ENCODE assay signal across 8 cellular contexts in the genomic region with DNA sequence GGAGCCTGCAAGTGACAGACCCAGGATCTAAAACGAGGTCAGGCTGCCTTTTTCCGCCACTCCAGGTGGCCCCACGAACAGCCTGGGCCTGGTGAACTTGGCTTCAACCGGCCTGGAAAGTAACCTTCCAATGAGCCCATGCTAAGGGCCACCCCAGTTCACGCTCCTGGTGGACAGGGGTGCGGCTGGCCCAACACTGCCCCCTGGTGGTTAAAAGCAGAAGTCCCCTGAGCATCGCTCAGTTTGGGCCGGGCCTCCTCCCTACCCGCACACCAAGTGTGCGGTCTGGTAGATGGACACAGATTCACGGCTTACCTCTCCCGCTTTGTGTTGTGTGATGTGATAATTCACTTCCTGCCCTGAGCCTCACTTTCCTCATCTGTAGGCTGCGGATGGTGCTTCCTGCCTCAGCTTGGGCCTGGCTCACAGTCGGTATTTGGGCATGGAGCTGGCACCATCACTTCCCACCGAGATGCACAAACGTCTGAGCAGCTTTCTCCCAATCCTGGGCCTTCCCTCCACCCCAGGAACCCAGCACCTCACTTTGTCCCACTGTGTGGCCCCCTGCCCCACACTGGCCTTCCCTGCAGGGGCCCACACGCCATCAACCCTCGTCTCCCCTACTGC.
DNase-seq lines count a peak whose midpoint lies in the region; ATAC-seq and TF ChIP-seq lines count a peak whose summit lies in the region.

No MANE protein-coding gene starts in this region.

- DNase-seq in DMS153 (lab: John Stamatoyannopoulos, UW) (peak; percentile 23), DMS153 treated with DMSO at 0.1 percent for 48 hours (lab: John Stamatoyannopoulos, UW; ENCODE audit: unreplicated experiment) (no peak), Kasumi-1 (lab: John Stamatoyannopoulos, UW) (peak; percentile 44 to 47), brain pericyte (ENCODE audit: low read depth, low spot score) (peak; percentile 11), iris pigment epithelial cell (ENCODE audit: low read depth) (peak; percentile 26)
- peak; percentile 51 to 63 for DNase-seq in stimulated activated CD4-positive, alpha-beta T cell treated with anti-CD3 and anti-CD28 coated beads, Interleukin-1b, Interleukin-23, amount 100 ng/mL, for 1 hour (ENCODE audit: low read depth in 2 of 2)

- TF ChIP-seq CTCF in WI38 (IDR thresholded peaks at IDR 0.05; ENCODE audit: low read depth, low read length), result peak; percentile 71

- ATAC-seq in GM18870 (IDR thresholded peaks at IDR 0.05; ENCODE audit: unreplicated experiment), result no peak

- no peak overlapping the region for H3K4me3 ChIP-seq in WI38 (ENCODE audit: low read depth, low read length)
